1 cellular context compared by ENCODE assay signal in the genomic region with DNA sequence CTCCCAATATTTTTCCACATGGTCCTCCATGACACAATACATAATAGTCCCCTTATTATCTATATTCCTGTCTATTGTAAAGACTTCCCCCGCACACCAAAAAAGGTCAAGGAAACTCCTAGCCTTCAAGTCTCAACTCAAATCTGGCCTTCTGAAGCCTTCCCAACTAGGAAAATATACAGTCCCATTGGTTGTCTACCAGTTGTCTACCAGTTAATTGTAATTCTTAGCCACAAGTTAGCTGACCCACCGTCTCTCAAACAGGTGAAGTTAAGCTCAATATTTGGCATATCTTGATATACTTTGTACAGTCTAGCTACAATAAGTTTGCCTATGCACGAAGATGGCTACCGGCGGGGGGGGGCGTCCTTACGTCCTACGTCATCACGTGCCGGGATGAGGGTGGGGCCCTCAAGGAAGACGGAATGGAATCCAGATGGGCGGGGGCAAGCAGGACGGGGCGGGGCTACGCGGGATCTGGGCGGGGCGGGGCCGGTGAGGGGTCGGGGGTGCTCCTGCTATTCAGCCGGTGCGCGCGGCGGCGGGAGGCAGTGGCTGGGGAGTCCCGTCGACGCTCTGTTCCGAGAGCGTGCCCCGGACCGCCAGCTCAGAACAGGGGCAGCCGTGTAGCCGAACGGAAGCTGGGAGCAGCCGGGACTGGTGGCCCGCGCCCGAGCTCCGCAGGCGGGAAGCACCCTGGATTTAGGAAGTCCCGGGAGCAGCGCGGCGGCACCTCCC.
A peak's percentile ranks its signal among the peaks of the same experiment; 100 is the strongest.
TF ChIP-seq lines count a peak whose summit lies in the region.

TSS of gene AHR (plus strand) at position 551 of the 738 bp plus-strand sequence. CDS start 613 bp downstream, outside the sequence.

TF ChIP-seq in HepG2, 621 proteins besides CTCF, POLR2A, EP300 and RAD21 (continued from another document and continues in another):
- TF ChIP-seq, protein P1, sequence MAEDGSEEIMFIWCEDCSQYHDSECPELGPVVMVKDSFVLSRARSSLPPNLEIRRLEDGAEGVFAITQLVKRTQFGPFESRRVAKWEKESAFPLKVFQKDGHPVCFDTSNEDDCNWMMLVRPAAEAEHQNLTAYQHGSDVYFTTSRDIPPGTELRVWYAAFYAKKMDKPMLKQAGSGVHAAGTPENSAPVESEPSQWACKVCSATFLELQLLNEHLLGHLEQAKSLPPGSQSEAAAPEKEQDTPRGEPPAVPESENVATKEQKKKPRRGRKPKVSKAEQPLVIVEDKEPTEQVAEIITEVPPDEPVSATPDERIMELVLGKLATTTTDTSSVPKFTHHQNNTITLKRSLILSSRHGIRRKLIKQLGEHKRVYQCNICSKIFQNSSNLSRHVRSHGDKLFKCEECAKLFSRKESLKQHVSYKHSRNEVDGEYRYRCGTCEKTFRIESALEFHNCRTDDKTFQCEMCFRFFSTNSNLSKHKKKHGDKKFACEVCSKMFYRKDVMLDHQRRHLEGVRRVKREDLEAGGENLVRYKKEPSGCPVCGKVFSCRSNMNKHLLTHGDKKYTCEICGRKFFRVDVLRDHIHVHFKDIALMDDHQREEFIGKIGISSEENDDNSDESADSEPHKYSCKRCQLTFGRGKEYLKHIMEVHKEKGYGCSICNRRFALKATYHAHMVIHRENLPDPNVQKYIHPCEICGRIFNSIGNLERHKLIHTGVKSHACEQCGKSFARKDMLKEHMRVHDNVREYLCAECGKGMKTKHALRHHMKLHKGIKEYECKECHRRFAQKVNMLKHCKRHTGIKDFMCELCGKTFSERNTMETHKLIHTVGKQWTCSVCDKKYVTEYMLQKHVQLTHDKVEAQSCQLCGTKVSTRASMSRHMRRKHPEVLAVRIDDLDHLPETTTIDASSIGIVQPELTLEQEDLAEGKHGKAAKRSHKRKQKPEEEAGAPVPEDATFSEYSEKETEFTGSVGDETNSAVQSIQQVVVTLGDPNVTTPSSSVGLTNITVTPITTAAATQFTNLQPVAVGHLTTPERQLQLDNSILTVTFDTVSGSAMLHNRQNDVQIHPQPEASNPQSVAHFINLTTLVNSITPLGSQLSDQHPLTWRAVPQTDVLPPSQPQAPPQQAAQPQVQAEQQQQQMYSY (CRISPR knock-in tag; IDR thresholded peaks at IDR 0.05) = no peak
- no peak for TF ChIP-seq ELF4 (CRISPR knock-in tag; IDR thresholded peaks at IDR 0.05; ENCODE audit: borderline replicate concordance)
- TF ChIP-seq, protein P2, sequence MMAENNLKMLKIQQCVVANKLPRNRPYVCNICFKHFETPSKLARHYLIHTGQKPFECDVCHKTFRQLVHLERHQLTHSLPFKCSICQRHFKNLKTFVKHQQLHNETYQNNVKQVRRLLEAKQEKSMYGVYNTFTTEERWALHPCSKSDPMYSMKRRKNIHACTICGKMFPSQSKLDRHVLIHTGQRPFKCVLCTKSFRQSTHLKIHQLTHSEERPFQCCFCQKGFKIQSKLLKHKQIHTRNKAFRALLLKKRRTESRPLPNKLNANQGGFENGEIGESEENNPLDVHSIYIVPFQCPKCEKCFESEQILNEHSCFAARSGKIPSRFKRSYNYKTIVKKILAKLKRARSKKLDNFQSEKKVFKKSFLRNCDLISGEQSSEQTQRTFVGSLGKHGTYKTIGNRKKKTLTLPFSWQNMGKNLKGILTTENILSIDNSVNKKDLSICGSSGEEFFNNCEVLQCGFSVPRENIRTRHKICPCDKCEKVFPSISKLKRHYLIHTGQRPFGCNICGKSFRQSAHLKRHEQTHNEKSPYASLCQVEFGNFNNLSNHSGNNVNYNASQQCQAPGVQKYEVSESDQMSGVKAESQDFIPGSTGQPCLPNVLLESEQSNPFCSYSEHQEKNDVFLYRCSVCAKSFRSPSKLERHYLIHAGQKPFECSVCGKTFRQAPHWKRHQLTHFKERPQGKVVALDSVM (CRISPR knock-in tag; IDR thresholded peaks at IDR 0.05) = peak; percentile 62
- TF ChIP-seq ZMYM3 (CRISPR knock-in tag; IDR thresholded peaks at IDR 0.05) = no peak; the same call in 1 of the 2 replicates
- TF ChIP-seq ZNF7 (CRISPR knock-in tag; IDR thresholded peaks at IDR 0.05) = no peak
- 0 out of 2 replicates have a peak, but pooled peaks have one; percentile 17 for TF ChIP-seq THAP7 (CRISPR knock-in tag; IDR thresholded peaks at IDR 0.05)
- TF ChIP-seq, protein P3, sequence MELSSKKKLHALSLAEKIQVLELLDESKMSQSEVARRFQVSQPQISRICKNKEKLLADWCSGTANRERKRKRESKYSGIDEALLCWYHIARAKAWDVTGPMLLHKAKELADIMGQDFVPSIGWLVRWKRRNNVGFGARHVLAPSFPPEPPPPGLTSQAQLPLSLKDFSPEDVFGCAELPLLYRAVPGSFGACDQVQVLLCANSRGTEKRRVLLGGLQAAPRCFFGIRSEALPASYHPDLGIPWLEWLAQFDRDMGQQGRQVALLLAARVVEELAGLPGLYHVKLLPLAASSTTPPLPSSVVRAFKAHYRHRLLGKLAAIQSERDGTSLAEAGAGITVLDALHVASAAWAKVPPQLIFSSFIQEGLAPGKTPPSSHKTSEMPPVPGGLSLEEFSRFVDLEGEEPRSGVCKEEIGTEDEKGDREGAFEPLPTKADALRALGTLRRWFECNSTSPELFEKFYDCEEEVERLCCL (CRISPR knock-in tag; IDR thresholded peaks at IDR 0.05; ENCODE audit: borderline replicate concordance) = no peak
- TF ChIP-seq TAF1 (CRISPR knock-in tag; IDR thresholded peaks at IDR 0.05) = peak; percentile 93
- no peak for TF ChIP-seq FOXC1 (CRISPR knock-in tag; IDR thresholded peaks at IDR 0.05; ENCODE audit: borderline replicate concordance)
- TF ChIP-seq, protein P4, sequence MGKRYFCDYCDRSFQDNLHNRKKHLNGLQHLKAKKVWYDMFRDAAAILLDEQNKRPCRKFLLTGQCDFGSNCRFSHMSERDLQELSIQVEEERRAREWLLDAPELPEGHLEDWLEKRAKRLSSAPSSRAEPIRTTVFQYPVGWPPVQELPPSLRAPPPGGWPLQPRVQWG (CRISPR knock-in tag; IDR thresholded peaks at IDR 0.05; ENCODE audit: borderline replicate concordance, low read depth) = no peak
- peak; percentile 67 for TF ChIP-seq HNRNPK (IDR thresholded peaks at IDR 0.05; ENCODE audit: low read depth, low read length, poor library complexity, severe bottlenecking)
- no peak for TF ChIP-seq PPARG (CRISPR knock-in tag; conservative IDR thresholded peaks at IDR 0.05)
- no peak; the same call in 1 of the 2 replicates for TF ChIP-seq ZNF160 (CRISPR knock-in tag; IDR thresholded peaks at IDR 0.05)
- TF ChIP-seq, protein P5, sequence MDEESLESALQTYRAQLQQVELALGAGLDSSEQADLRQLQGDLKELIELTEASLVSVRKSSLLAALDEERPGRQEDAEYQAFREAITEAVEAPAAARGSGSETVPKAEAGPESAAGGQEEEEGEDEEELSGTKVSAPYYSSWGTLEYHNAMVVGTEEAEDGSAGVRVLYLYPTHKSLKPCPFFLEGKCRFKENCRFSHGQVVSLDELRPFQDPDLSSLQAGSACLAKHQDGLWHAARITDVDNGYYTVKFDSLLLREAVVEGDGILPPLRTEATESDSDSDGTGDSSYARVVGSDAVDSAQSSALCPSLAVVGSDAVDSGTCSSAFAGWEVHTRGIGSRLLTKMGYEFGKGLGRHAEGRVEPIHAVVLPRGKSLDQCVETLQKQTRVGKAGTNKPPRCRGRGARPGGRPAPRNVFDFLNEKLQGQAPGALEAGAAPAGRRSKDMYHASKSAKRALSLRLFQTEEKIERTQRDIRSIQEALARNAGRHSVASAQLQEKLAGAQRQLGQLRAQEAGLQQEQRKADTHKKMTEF (CRISPR knock-in tag; IDR thresholded peaks at IDR 0.05) = peak; percentile 81; the same call in 1 of the 2 replicates
- TF ChIP-seq TCF7L2 (IDR thresholded peaks at IDR 0.05; ENCODE audit: low read depth, low read length) = no peak
- no peak; the same call in 1 of the 2 replicates for TF ChIP-seq ZNF703 (CRISPR knock-in tag; IDR thresholded peaks at IDR 0.05; ENCODE audit: borderline replicate concordance)
- TF ChIP-seq PRMT3 (CRISPR knock-in tag; IDR thresholded peaks at IDR 0.05; ENCODE audit: borderline replicate concordance, low read depth) = no peak
- no peak for TF ChIP-seq ISX (CRISPR knock-in tag; conservative IDR thresholded peaks at IDR 0.05)
- TF ChIP-seq KLF13 (CRISPR knock-in tag; IDR thresholded peaks at IDR 0.05) = no peak
- no peak for TF ChIP-seq ZNF552 (CRISPR knock-in tag; IDR thresholded peaks at IDR 0.05; ENCODE audit: borderline replicate concordance)
- 0 out of 2 replicates have a peak, but pooled peaks have one; percentile 11 for TF ChIP-seq GATAD2A (CRISPR knock-in tag; IDR thresholded peaks at IDR 0.05)
- peak; percentile 90 for TF ChIP-seq YY1 (IDR thresholded peaks at IDR 0.05; ENCODE audit: insufficient read depth, insufficient replicate concordance, low read depth, low read length)
- no peak for TF ChIP-seq SRF (IDR thresholded peaks at IDR 0.05; ENCODE audit: low read depth, low read length)
- TF ChIP-seq ZNF883 (CRISPR knock-in tag; IDR thresholded peaks at IDR 0.05; ENCODE audit: not compliant biosample characterization) = peak; percentile 52
- no peak for TF ChIP-seq ZNF136 (CRISPR knock-in tag; IDR thresholded peaks at IDR 0.05; ENCODE audit: low read depth)
- TF ChIP-seq CCDC6 (CRISPR knock-in tag; IDR thresholded peaks at IDR 0.05) = no peak
- 0 out of 2 replicates have a peak, but pooled peaks have one; percentile 20 for TF ChIP-seq ETV6 (CRISPR knock-in tag; conservative IDR thresholded peaks at IDR 0.05)
- TF ChIP-seq MAFK (conservative IDR thresholded peaks at IDR 0.05 in 1 of 2, IDR thresholded peaks at IDR 0.05 in 1 of 2; ENCODE audit: low read length in 2 of 2) = no peak
- peak; percentile 70 for TF ChIP-seq HOXA3 (CRISPR knock-in tag; IDR thresholded peaks at IDR 0.05)
- TF ChIP-seq POGZ (CRISPR knock-in tag; IDR thresholded peaks at IDR 0.05) = peak; percentile 97
- peak; percentile 45 for TF ChIP-seq PITX1 (CRISPR knock-in tag; IDR thresholded peaks at IDR 0.05)
- no peak for TF ChIP-seq ZNF557 (CRISPR knock-in tag; IDR thresholded peaks at IDR 0.05)
- TF ChIP-seq ZNF639 (CRISPR knock-in tag; conservative IDR thresholded peaks at IDR 0.05) = no peak; the same call in 1 of the 2 replicates
- TF ChIP-seq HNF4A (CRISPR knock-in tag; IDR thresholded peaks at IDR 0.05) = peak; percentile 3; the same call in 1 of the 2 replicates
- no peak for TF ChIP-seq XBP1 (CRISPR knock-in tag; IDR thresholded peaks at IDR 0.05)
- TF ChIP-seq FOXK1 (CRISPR knock-in tag; IDR thresholded peaks at IDR 0.05; ENCODE audit: borderline replicate concordance, low read depth) = peak; percentile 20; the same call in 1 of the 2 replicates
- peak; percentile 72 for TF ChIP-seq LCORL (IDR thresholded peaks at IDR 0.05)
- TF ChIP-seq LCORL (CRISPR knock-in tag; IDR thresholded peaks at IDR 0.05) = no peak
- TF ChIP-seq, protein P6, sequence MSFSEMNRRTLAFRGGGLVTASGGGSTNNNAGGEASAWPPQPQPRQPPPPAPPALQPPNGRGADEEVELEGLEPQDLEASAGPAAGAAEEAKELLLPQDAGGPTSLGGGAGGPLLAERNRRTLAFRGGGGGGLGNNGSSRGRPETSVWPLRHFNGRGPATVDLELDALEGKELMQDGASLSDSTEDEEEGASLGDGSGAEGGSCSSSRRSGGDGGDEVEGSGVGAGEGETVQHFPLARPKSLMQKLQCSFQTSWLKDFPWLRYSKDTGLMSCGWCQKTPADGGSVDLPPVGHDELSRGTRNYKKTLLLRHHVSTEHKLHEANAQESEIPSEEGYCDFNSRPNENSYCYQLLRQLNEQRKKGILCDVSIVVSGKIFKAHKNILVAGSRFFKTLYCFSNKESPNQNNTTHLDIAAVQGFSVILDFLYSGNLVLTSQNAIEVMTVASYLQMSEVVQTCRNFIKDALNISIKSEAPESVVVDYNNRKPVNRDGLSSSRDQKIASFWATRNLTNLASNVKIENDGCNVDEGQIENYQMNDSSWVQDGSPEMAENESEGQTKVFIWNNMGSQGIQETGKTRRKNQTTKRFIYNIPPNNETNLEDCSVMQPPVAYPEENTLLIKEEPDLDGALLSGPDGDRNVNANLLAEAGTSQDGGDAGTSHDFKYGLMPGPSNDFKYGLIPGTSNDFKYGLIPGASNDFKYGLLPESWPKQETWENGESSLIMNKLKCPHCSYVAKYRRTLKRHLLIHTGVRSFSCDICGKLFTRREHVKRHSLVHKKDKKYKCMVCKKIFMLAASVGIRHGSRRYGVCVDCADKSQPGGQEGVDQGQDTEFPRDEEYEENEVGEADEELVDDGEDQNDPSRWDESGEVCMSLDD (CRISPR knock-in tag; IDR thresholded peaks at IDR 0.05; ENCODE audit: borderline replicate concordance) = no peak; the same call in 1 of the 2 replicates
- TF ChIP-seq PHF21A (CRISPR knock-in tag; IDR thresholded peaks at IDR 0.05) = no peak
- TF ChIP-seq, protein P7, sequence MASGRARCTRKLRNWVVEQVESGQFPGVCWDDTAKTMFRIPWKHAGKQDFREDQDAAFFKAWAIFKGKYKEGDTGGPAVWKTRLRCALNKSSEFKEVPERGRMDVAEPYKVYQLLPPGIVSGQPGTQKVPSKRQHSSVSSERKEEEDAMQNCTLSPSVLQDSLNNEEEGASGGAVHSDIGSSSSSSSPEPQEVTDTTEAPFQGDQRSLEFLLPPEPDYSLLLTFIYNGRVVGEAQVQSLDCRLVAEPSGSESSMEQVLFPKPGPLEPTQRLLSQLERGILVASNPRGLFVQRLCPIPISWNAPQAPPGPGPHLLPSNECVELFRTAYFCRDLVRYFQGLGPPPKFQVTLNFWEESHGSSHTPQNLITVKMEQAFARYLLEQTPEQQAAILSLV (CRISPR knock-in tag; IDR thresholded peaks at IDR 0.05; ENCODE audit: borderline replicate concordance) = no peak
- TF ChIP-seq PLRG1 (conservative IDR thresholded peaks at IDR 0.05) = no peak
- TF ChIP-seq HNRNPL (IDR thresholded peaks at IDR 0.05; ENCODE audit: low read depth, low read length) = 0 out of 2 replicates have a peak, but pooled peaks have one; percentile 48
